ENCODE assay signal across 1 cellular context in genomic region chr22:45518580-45518991, GRCh38.
TF ChIP-seq lines count a peak whose summit lies in the region.

No MANE protein-coding gene starts in this region.

TF ChIP-seq in H1, 55 proteins besides CTCF, POLR2A, EP300 and RAD21:
- no peak for TF ChIP-seq CBX5 (IDR thresholded peaks at IDR 0.05; ENCODE audit: low read depth, low read length)
- TF ChIP-seq SIRT6 (IDR thresholded peaks at IDR 0.05; ENCODE audit: low read length) = no peak
- no peak for TF ChIP-seq ZNF274 (IDR thresholded peaks at IDR 0.05; ENCODE audit: borderline replicate concordance, extremely low read depth, low read length)
- no peak for TF ChIP-seq TEAD4 (IDR thresholded peaks at IDR 0.05; ENCODE audit: low read depth, low read length)
- no peak for TF ChIP-seq USF2 (IDR thresholded peaks at IDR 0.05; ENCODE audit: low read length)
- no peak for TF ChIP-seq MAX (IDR thresholded peaks at IDR 0.05)
- no peak for TF ChIP-seq RNF2 (IDR thresholded peaks at IDR 0.05; ENCODE audit: borderline replicate concordance, low read depth, low read length, missing control alignments, poor library complexity, severe bottlenecking)
- TF ChIP-seq YY1 (IDR thresholded peaks at IDR 0.05; ENCODE audit: low read depth, low read length) = no peak
- no peak for TF ChIP-seq JUND (IDR thresholded peaks at IDR 0.05; ENCODE audit: low read length)
- TF ChIP-seq BCL11A (IDR thresholded peaks at IDR 0.05; ENCODE audit: low read depth in 2 of 2, low read length in 2 of 2) = no peak
- no peak for TF ChIP-seq ATF3 (IDR thresholded peaks at IDR 0.05; ENCODE audit: insufficient read depth, low read depth, low read length)
- TF ChIP-seq RBBP5 (IDR thresholded peaks at IDR 0.05; ENCODE audit: borderline replicate concordance, low read depth, low read length) = no peak
- no peak for TF ChIP-seq HDAC2 (IDR thresholded peaks at IDR 0.05; ENCODE audit: borderline replicate concordance in 1 of 2, low read depth in 2 of 2, low read length in 2 of 2)
- no peak for TF ChIP-seq SIX5 (IDR thresholded peaks at IDR 0.05; ENCODE audit: low read depth, low read length)
- TF ChIP-seq SIN3A (conservative IDR thresholded peaks at IDR 0.05 in 1 of 2, IDR thresholded peaks at IDR 0.05 in 1 of 2; ENCODE audit: low read depth in 1 of 2, low read length in 2 of 2) = no peak
- no peak for TF ChIP-seq CTBP2 (IDR thresholded peaks at IDR 0.05; ENCODE audit: borderline replicate concordance, insufficient read depth, insufficient read length, low read length)
- TF ChIP-seq POLR2AphosphoS5 (IDR thresholded peaks at IDR 0.05; ENCODE audit: low read depth, low read length) = no peak
